ENCODE assay signal across 8 cellular contexts in the genomic region with DNA sequence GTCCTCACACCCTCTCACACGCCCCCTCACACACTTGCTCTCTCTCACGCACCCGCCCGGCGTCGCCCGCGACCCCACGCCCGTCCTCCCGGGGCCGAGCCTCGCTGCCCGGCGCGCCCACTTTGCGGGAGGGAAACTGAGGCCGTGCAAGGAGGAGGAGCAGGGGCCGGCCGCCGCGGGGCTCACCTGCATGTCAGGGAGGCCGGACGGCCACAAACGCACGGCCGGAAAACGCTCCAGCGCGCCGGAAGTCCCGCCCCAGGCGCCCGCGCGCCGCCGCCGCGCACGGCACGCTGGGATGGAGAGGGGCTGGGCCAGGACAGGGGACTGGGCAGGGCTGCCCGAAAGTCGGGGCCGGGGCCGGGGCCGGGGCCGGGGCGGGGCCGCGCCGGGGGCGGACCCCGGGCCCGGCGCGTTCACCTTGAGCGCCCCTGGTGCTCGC. TPM values are rescaled to one million over a fixed set of nuclear protein-coding genes. Genes with fewer than 3 reads are reported as not detected.
DNase-seq lines count a peak whose midpoint lies in the region; ATAC-seq and TF ChIP-seq lines count a peak whose summit lies in the region.

A gene (minus strand): TSS at position 222 of the 442 bp plus-strand sequence. CDS start 5,994 bp downstream, outside the sequence.

- TF ChIP-seq CTCF in AG04449 (IDR thresholded peaks at IDR 0.05; ENCODE audit: insufficient read depth, low read length, missing control alignments), result no peak

- CTCF ChIA-PET in AG04449 (lab: Yijun Ruan, JAX), result interaction anchor here (1.1 to 4.7 kb wide), 4 partner anchors 11 to 119 kb away, joined by 3 to 35 read pairs (median 10); a partner anchor contains a TSS

- peak within 1 kb of the TSS; percentile 85 for H3K4me3 ChIP-seq in AG04449 (ENCODE audit: low read depth, low read length)

- POLR2A ChIA-PET in AG04449 (lab: Yijun Ruan, JAX), result interaction anchor here (2.3 kb wide), 1 partner anchor 66 kb away, joined by 6 read pairs; no protein-coding TSS in a partner anchor

- DNase-seq in AG04449 (ENCODE audit: low read depth, low spot score) (no peak), NCI-H2227 (lab: John Stamatoyannopoulos, UW; ENCODE audit: unreplicated experiment) (peak; percentile 94), cerebellum (ENCODE audit: low spot score) (peak; percentile 96), kidney tubule cell (ENCODE audit: low spot score) (peak; percentile 90)
- DNase-seq in activated CD4-positive, alpha-beta T cell treated with anti-CD3 and anti-CD28 coated beads for 1 hour, result peak; percentile 77
- DNase-seq in stimulated activated CD4-positive, alpha-beta T cell treated with anti-CD3 and anti-CD28 coated beads, Interleukin-1b, Interleukin-23, amount 100 ng/mL, for 24 hours (ENCODE audit: low read depth in 4 of 4, low spot score in 1 of 4), result peak; percentile 56 to 84 (median 74)

- ATAC-seq in GM18909 (IDR thresholded peaks at IDR 0.05; ENCODE audit: poor library complexity, unreplicated experiment) (peak; percentile 79), HG03159 (IDR thresholded peaks at IDR 0.05; ENCODE audit: unreplicated experiment) (peak; percentile 83)

RNA-seq across cellular contexts. Expression of the gene that starts here (rescaled TPM):
- total RNA-seq in cerebellum, result 28.4 TPM
